Comparison of ENCODE assay signal across 8 cellular contexts in the genomic region with DNA sequence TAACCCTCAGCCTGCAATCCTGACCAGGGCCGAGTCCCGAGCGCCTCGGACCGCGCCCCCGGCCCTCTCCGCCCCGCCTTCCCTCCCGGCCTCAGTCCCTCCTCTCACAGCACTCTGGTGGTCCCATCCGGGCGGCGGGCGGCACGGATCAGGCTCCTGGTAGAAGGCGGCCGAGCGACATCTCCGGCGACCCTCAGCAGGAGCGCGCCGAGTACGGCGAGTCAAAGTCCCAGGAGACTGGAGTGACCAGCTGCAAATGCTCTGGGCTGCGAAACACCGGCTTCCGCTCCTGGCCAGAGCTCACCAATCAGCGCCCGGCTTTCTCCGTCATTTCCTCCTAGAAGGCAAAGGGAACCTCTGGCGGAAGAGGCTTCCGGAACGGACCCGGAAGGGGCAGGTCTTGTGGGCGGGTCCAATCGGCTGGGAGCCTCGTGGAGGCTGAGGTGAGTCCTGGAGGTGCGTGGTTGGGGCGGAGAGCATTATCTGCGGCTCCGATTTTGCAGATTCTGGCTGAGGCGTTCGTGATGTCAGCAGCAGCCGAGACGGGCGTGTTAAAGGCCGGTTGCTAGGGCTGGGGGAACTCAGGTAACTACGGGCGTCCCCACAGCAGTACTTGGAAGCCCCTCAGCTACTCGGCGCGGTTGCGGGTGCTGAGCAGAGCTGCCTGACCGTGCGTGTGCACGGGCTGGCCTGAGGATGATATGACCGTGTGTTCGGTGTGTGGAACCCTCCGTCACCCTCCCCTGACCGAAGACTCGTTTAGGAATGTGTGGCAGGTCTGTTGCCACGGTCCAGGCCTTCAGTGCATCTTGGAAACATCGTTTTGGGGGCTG. TPM values are rescaled to one million over a fixed set of nuclear protein-coding genes. Genes with fewer than 3 reads are reported as not detected.
DNase-seq lines count a peak whose midpoint lies in the region; ATAC-seq and TF ChIP-seq lines count a peak whose summit lies in the region.

A gene with protein sequence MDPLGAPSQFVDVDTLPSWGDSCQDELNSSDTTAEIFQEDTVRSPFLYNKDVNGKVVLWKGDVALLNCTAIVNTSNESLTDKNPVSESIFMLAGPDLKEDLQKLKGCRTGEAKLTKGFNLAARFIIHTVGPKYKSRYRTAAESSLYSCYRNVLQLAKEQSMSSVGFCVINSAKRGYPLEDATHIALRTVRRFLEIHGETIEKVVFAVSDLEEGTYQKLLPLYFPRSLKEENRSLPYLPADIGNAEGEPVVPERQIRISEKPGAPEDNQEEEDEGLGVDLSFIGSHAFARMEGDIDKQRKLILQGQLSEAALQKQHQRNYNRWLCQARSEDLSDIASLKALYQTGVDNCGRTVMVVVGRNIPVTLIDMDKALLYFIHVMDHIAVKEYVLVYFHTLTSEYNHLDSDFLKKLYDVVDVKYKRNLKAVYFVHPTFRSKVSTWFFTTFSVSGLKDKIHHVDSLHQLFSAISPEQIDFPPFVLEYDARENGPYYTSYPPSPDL (minus strand): TSS at position 282 of the 833 bp plus-strand sequence. CDS start 9,264 bp downstream, outside the sequence.
Gene WDR3, plus strand, starts transcription at position 400 of the 833 bp plus-strand sequence. CDS start 3,581 bp downstream, outside the sequence.

- TF ChIP-seq POLR2A in GM18951 (IDR thresholded peaks at IDR 0.05; ENCODE audit: extremely low read depth, insufficient read depth, insufficient read length) = peak; percentile 80

- peaks cover 34% of the 10 kb centered on the region for H3K36me3 Mint-ChIP-seq in activated B cell treated with CpG ODN at 0.5 μM for 24 hours (ENCODE audit: low read depth)
- H3K36me3 Mint-ChIP-seq in immature natural killer cell = peaks cover 0 to 4% (median 4%) of the 10 kb centered on the region in 3 donors

- intact Hi-C loops in activated B cell treated with CpG ODN at 0.5 μM for 24 hours (cut with micrococcal nuclease) = loop anchor here (1.0 to 10.0 kb wide), 6 partner anchors 257 to 1955 kb away; partner anchors contain the start of genes MAN1A2, SLC22A15, TENT5C and TTF2

- H3K27ac ChIP-seq in caudate nucleus (ENCODE audit: low read depth, low read length) = peak within 1 kb of the TSS; percentile 67

- CTCF ChIA-PET in activated B cell treated with CpG ODN at 0.5 μM for 24 hours (lab: Charles Lee) = no interaction called here

- TF ChIP-seq CTCF in activated B cell treated with CpG ODN at 0.5 μM for 24 hours (IDR thresholded peaks at IDR 0.05) = no peak

- H3K27ac Mint-ChIP-seq in activated B cell treated with CpG ODN at 0.5 μM for 24 hours (peak within 1 kb of the TSS; percentile 91), immature natural killer cell (peak within 1 kb of the TSS; percentile 92 to 100 (median 98))

- in situ Hi-C loops in GM18951 (cut with MboI; ENCODE audit: low sequenced_read_pairs, unreplicated experiment) = no loop called here

- ATAC-seq in HG03196 (IDR thresholded peaks at IDR 0.05; ENCODE audit: unreplicated experiment) (peak; percentile 95), activated B cell treated with CpG ODN at 0.5 μM for 24 hours (ENCODE audit: low read depth) (peak; percentile 91)

- DNase-seq in AG08395 (ENCODE audit: low spot score) (peak; percentile 96), NCI-H345 (lab: John Stamatoyannopoulos, UW) (peak; percentile 99), activated B cell treated with CpG ODN at 0.5 μM for 24 hours (peak; percentile 84), caudate nucleus (lab: John Stamatoyannopoulos, UW) (peak; percentile 62 to 99 (median 95)), immature natural killer cell (peak; percentile 94 to 96 (median 95)), smooth muscle cell of the brain vasculature (ENCODE audit: low read depth, low spot score) (peak; percentile 91)

- H3K4me1 Mint-ChIP-seq in activated B cell treated with CpG ODN at 0.5 μM for 24 hours (peaks cover 57% of the 10 kb centered on the region), immature natural killer cell (peaks cover 35 to 60% of the 10 kb centered on the region in 2 donors)

- H3K27me3 Mint-ChIP-seq in activated B cell treated with CpG ODN at 0.5 μM for 24 hours (no peaks in the 10 kb centered on the region), immature natural killer cell (ENCODE audit: low read depth in 3 of 3) (peaks cover 8 to 13% (median 12%) of the 10 kb centered on the region in 3 donors)

- no peaks in the 10 kb centered on the region for H3K9me3 Mint-ChIP-seq in activated B cell treated with CpG ODN at 0.5 μM for 24 hours
- no peaks in the 10 kb centered on the region for H3K9me3 Mint-ChIP-seq in immature natural killer cell

- H3K4me3 Mint-ChIP-seq in activated B cell treated with CpG ODN at 0.5 μM for 24 hours = peak within 1 kb of the TSS; percentile 94
- peak within 1 kb of the TSS; percentile 91 to 99 (median 96) for H3K4me3 Mint-ChIP-seq in immature natural killer cell

- POLR2A ChIA-PET in activated B cell treated with CpG ODN at 0.5 μM for 24 hours (lab: Charles Lee) = interaction anchor here (1.2 to 1.9 kb wide), 2 partner anchors 323 to 562 kb away, joined by 3 to 7 read pairs; partner anchors contain the start of gene MAN1A2

RNA-seq across cellular contexts. Expression of the first gene that starts in this region (rescaled TPM):
- 19.6 and 20.6 TPM in 2 replicates for total RNA-seq in activated B cell treated with CpG ODN at 0.5 μM for 24 hours
- 10 to 100 TPM in 2 of 3 donors, 1 to 10 TPM in 1; 4.5 to 16.4 (median 10.6) TPM for polyA plus RNA-seq in immature natural killer cell

RNA-seq across cellular contexts. Expression of gene WDR3, which starts in this region (rescaled TPM):
- total RNA-seq in activated B cell treated with CpG ODN at 0.5 μM for 24 hours = 32.7 and 38.0 TPM in 2 replicates
- 10 to 100 TPM; 11.8 to 20.1 (median 17.0) TPM for polyA plus RNA-seq in immature natural killer cell

Comparison
In these comparisons a context has a peak if more than half of its experiments do, and no peak if none do; other contexts are left out.
1. Peak in every context shown above with its lines: DNase-seq, ATAC-seq and H3K27ac ChIP-seq.